8 cellular contexts compared by ENCODE assay signal in genomic region chr20:9609892-9610502, GRCh38.
A peak's percentile ranks its signal among the peaks of the same experiment; 100 is the strongest.
DNase-seq lines count a peak whose midpoint lies in the region; ATAC-seq and TF ChIP-seq lines count a peak whose summit lies in the region.

No MANE protein-coding gene starts in this region.

- ATAC-seq in GM19397 (IDR thresholded peaks at IDR 0.05; ENCODE audit: unreplicated experiment) (peak; percentile 55), lung (ENCODE audit: insufficient read depth, low FRiP score) (peak; percentile 46)
- no peak for ATAC-seq in stimulated activated effector memory CD8-positive, alpha-beta T cell treated with anti-CD3 and anti-CD28 coated beads, Interleukin-12 subunit alpha, Interleukin-12 subunit beta, amount 100 ng/mL, for 72 hours

- H3K27ac ChIP-seq in Peyer's patch = no peak overlapping the region
- no peak overlapping the region for H3K27ac ChIP-seq in caudate nucleus (ENCODE audit: low read depth, low read length)
- no peak overlapping the region for H3K27ac ChIP-seq in lung (ENCODE audit: low read depth in 1 of 2, low read length in 1 of 2)
- H3K27ac ChIP-seq in tibial artery = no peak overlapping the region

- no peaks in the 10 kb centered on the region for H3K36me3 Mint-ChIP-seq in stimulated activated effector memory CD8-positive, alpha-beta T cell treated with anti-CD3 and anti-CD28 coated beads, Interleukin-12 subunit alpha, Interleukin-12 subunit beta, amount 100 ng/mL, for 72 hours

- H3K36me3 ChIP-seq in Peyer's patch (no peaks in the 10 kb centered on the region), lung (ENCODE audit: control insufficient read depth in 2 of 2, insufficient read depth in 2 of 2, low read length in 2 of 2) (no peaks in the 10 kb centered on the region), tibial artery (no peaks in the 10 kb centered on the region)

- H3K9me3 ChIP-seq in Peyer's patch = no peaks in the 10 kb centered on the region
- no peaks in the 10 kb centered on the region for H3K9me3 ChIP-seq in lung (ENCODE audit: control insufficient read depth in 2 of 2, insufficient read depth in 1 of 2, low read length in 1 of 2)
- H3K9me3 ChIP-seq in tibial artery = no peaks in the 10 kb centered on the region

- intact Hi-C loops in tibial artery (cut with DNase I; ENCODE audit: low total_unique reads) = loop anchor here (2.0 kb wide), 1 partner anchor 199 kb away; no protein-coding TSS in a partner anchor

- H3K4me1 ChIP-seq in Peyer's patch (no peaks in the 10 kb centered on the region), lung (ENCODE audit: control insufficient read depth in 2 of 2, insufficient read depth in 2 of 2, low read length in 2 of 2) (no peaks in the 10 kb centered on the region), tibial artery (no peaks in the 10 kb centered on the region)

- no peak overlapping the region for H3K27ac Mint-ChIP-seq in stimulated activated effector memory CD8-positive, alpha-beta T cell treated with anti-CD3 and anti-CD28 coated beads, Interleukin-12 subunit alpha, Interleukin-12 subunit beta, amount 100 ng/mL, for 72 hours

- DNase-seq in DMS 273 treated with DMSO at 0.1 percent for 48 hours (lab: John Stamatoyannopoulos, UW) = peak; percentile 13
- DNase-seq in LHCN-M2 (ENCODE audit: low read depth) = peak; percentile 77
- peak in 1 of 3 donors; percentile 84 for DNase-seq in Peyer's patch
- peak in 42 of 61 donors; percentile 3 to 80 (median 22) for DNase-seq in caudate nucleus (lab: John Stamatoyannopoulos, UW)
- peak; percentile 69 for DNase-seq in lung (ENCODE audit: low spot score)
- DNase-seq in tibial artery = peak in 1 of 2 donors; percentile 40
- no peak for DNase-seq in stimulated activated effector memory CD8-positive, alpha-beta T cell treated with anti-CD3 and anti-CD28 coated beads, Interleukin-12 subunit alpha, Interleukin-12 subunit beta, amount 100 ng/mL, for 72 hours (ENCODE audit: low spot score in 2 of 2)

- H3K27me3 ChIP-seq in Peyer's patch (no peaks in the 10 kb centered on the region), lung (ENCODE audit: control insufficient read depth, insufficient read depth) (no peaks in the 10 kb centered on the region), tibial artery (no peaks in the 10 kb centered on the region)

- 26 to 28% methylated on average over 7 of the region's 7 CpGs for WGBS in lung, 2 donors

- no peaks in the 10 kb centered on the region for H3K4me1 Mint-ChIP-seq in stimulated activated effector memory CD8-positive, alpha-beta T cell treated with anti-CD3 and anti-CD28 coated beads, Interleukin-12 subunit alpha, Interleukin-12 subunit beta, amount 100 ng/mL, for 72 hours

- no peaks in the 10 kb centered on the region for H3K9me3 Mint-ChIP-seq in stimulated activated effector memory CD8-positive, alpha-beta T cell treated with anti-CD3 and anti-CD28 coated beads, Interleukin-12 subunit alpha, Interleukin-12 subunit beta, amount 100 ng/mL, for 72 hours

- H3K4me3 Mint-ChIP-seq in stimulated activated effector memory CD8-positive, alpha-beta T cell treated with anti-CD3 and anti-CD28 coated beads, Interleukin-12 subunit alpha, Interleukin-12 subunit beta, amount 100 ng/mL, for 72 hours = no peak overlapping the region

- H3K4me3 ChIP-seq in Peyer's patch (no peak overlapping the region), lung (no peak overlapping the region), tibial artery (no peak overlapping the region)

- no peak for TF ChIP-seq POLR2A in Peyer's patch (IDR thresholded peaks at IDR 0.05)

- peak in 5 of 6 experiments; percentile 35 to 74 (median 71) for TF ChIP-seq CTCF in Peyer's patch (IDR thresholded peaks at IDR 0.05)
- peak; percentile 15 for TF ChIP-seq CTCF in lung (IDR thresholded peaks at IDR 0.05; ENCODE audit: control extremely low read depth, extremely low read depth)
- TF ChIP-seq CTCF in tibial artery (IDR thresholded peaks at IDR 0.05) = peak; percentile 63 to 77

Comparison
In these comparisons a context has a peak if more than half of its experiments do, and no peak if none do; other contexts are left out.
1. DNase-seq: peak in DMS 273 treated with DMSO at 0.1 percent for 48 hours (single experiment), LHCN-M2 (single experiment), caudate nucleus (42 of 61) and lung (single experiment); none in stimulated activated effector memory CD8-positive, alpha-beta T cell treated with anti-CD3 and anti-CD28 coated beads, Interleukin-12 subunit alpha, Interleukin-12 subunit beta, amount 100 ng/mL, for 72 hours (0 of 2).
2. CTCF ChIP-seq: peak in every context shown above with its lines; median percentile 71 in Peyer's patch; 70 in tibial artery; 15 in lung.